In the genomic region with DNA sequence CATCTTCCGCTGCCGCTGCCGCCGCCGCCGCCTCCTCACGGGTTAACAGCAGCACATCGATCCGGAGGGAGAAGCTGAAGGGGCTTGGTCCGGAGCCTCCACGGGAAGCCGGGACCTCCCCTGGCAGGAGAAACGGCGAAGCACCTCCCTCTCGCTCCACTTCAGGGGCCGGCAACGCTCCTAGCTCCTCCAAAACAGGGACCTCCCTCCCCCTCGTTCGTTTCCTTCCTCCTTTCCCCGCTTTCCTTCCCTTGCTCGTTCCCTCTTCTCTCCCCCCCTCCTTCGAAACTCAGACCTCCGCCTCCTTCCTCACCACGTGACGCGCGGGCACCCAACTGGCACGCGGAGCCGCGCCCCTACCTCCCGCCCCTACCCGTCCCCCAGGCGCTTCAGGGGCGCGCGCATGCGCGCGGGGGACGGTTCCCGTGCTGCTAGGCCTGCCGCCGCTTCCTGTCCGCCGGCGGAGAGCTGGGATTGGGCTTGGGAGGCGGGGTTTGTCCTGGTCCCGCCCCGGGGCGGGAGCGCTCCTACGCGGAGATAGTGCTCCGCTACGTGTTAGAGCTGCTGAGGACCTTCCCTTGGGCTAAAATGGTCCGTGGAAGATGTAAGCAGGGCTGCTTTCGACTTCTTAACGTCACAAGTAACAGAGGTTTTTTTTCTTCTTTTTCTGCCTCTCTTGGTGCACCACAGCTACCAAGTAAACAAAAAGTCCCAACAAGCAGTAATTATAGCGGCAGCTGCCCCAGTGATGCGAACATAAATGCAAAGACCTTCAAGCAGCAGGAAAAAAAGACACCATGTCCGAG, we compare ENCODE assay signal across 8 cellular contexts. TPM values are rescaled to one million over a fixed set of nuclear protein-coding genes. Genes with fewer than 3 reads are reported as not detected.
DNase-seq lines count a peak whose midpoint lies in the region; ATAC-seq and TF ChIP-seq lines count a peak whose summit lies in the region.

A gene with protein sequence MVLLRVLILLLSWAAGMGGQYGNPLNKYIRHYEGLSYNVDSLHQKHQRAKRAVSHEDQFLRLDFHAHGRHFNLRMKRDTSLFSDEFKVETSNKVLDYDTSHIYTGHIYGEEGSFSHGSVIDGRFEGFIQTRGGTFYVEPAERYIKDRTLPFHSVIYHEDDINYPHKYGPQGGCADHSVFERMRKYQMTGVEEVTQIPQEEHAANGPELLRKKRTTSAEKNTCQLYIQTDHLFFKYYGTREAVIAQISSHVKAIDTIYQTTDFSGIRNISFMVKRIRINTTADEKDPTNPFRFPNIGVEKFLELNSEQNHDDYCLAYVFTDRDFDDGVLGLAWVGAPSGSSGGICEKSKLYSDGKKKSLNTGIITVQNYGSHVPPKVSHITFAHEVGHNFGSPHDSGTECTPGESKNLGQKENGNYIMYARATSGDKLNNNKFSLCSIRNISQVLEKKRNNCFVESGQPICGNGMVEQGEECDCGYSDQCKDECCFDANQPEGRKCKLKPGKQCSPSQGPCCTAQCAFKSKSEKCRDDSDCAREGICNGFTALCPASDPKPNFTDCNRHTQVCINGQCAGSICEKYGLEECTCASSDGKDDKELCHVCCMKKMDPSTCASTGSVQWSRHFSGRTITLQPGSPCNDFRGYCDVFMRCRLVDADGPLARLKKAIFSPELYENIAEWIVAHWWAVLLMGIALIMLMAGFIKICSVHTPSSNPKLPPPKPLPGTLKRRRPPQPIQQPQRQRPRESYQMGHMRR (minus strand): TSS at position 176 of the 806 bp plus-strand sequence. CDS start 173 bp downstream, at position 3.

- CTCF ChIA-PET in Panc1 (lab: Charles Lee), result interaction anchor here (0.7 to 1.0 kb wide), 7 partner anchors 8 to 504 kb away, joined by 3 to 9 read pairs (median 6); no protein-coding TSS in a partner anchor

- no peaks in the 10 kb centered on the region for H3K27me3 Mint-ChIP-seq in activated T-cell treated with anti-CD3 and anti-CD28 coated beads, Interleukin-2, amount 50 U/mL, for 4 hours (ENCODE audit: low read depth)

- H3K27me3 ChIP-seq in Panc1 (ENCODE audit: control insufficient read depth, insufficient read depth, low read length) (no peaks in the 10 kb centered on the region), muscle layer of duodenum (ENCODE audit: low read depth, low read length) (no peaks in the 10 kb centered on the region)

- in situ Hi-C loops in Panc1 (cut with HindIII; ENCODE audit: low pct_unique_long_range_greater_than_20kb, low sequenced_read_pairs), result no loop called here

- peaks cover 19% of the 10 kb centered on the region for H3K4me1 ChIP-seq in Panc1 (ENCODE audit: control insufficient read depth, insufficient read depth, low read length)
- H3K4me1 ChIP-seq in muscle layer of duodenum (ENCODE audit: control insufficient read depth in 1 of 2, insufficient read depth in 2 of 2, low read length in 2 of 2), result peaks cover 4 to 15% of the 10 kb centered on the region in 2 donors

- H3K4me3 Mint-ChIP-seq in activated T-cell treated with anti-CD3 and anti-CD28 coated beads, Interleukin-2, amount 50 U/mL, for 4 hours, result peak within 1 kb of the TSS; percentile 96

- BruUV-seq in Panc1 (replicated peaks; lab: Mats Ljungman, UMichigan), result no TSS peak

- H3K27ac ChIP-seq in Panc1 (ENCODE audit: low read length) (peak within 1 kb of the TSS; percentile 94), muscle layer of duodenum (ENCODE audit: low read length) (peak within 1 kb of the TSS; percentile 91)

- DNase-seq in DMS153 treated with DMSO at 0.1 percent for 48 hours (lab: John Stamatoyannopoulos, UW; ENCODE audit: unreplicated experiment) (peak; percentile 82), KG1 (lab: John Stamatoyannopoulos, UW) (peak; percentile 94), Panc1 (ENCODE audit: low read depth, low spot score) (peak; percentile 96)
- DNase-seq in activated T-cell treated with anti-CD3 and anti-CD28 coated beads, Interleukin-2, amount 50 U/mL, for 4 hours, result peak; percentile 98
- DNase-seq in stimulated activated CD8-positive, alpha-beta memory T cell treated with anti-CD3 and anti-CD28 coated beads, Interleukin-7, amount 100 ng/mL, for 4 hours (ENCODE audit: low read depth in 2 of 2), result peak; percentile 95 to 99

- peaks cover 2% of the 10 kb centered on the region for H3K36me3 Mint-ChIP-seq in activated T-cell treated with anti-CD3 and anti-CD28 coated beads, Interleukin-2, amount 50 U/mL, for 4 hours (ENCODE audit: insufficient read depth)

- H3K36me3 ChIP-seq in Panc1 (ENCODE audit: control insufficient read depth, insufficient read depth, low read length) (no peaks in the 10 kb centered on the region; the same call in 1 of the 2 replicates), muscle layer of duodenum (ENCODE audit: control insufficient read depth in 1 of 2, insufficient read depth in 2 of 2, low read length in 2 of 2) (no peaks in the 10 kb centered on the region)

- no peaks in the 10 kb centered on the region for H3K9me3 Mint-ChIP-seq in activated T-cell treated with anti-CD3 and anti-CD28 coated beads, Interleukin-2, amount 50 U/mL, for 4 hours

- no peak for TF ChIP-seq CTCF in Panc1 (IDR thresholded peaks at IDR 0.05)

- POLR2A ChIA-PET in Panc1 (lab: Charles Lee), result interaction anchor here (0.6 to 1.3 kb wide), 8 partner anchors 9 to 662 kb away, joined by 3 to 17 read pairs (median 9); a partner anchor contains a TSS

- no peaks in the 10 kb centered on the region for H3K9me3 ChIP-seq in Panc1 (ENCODE audit: control insufficient read depth, insufficient read depth, low read depth, low read length)
- H3K9me3 ChIP-seq in muscle layer of duodenum (ENCODE audit: control insufficient read depth in 1 of 2, low read length in 2 of 2), result no peaks in the 10 kb centered on the region

- intact Hi-C loops in Panc1 (cut with micrococcal nuclease; ENCODE audit: unreplicated experiment), result loop anchor here (10.0 kb wide), 1 partner anchor 525 kb away; no protein-coding TSS in a partner anchor

- peak within 1 kb of the TSS; percentile 82 to 86 for H3K4me3 ChIP-seq in Panc1 (ENCODE audit: low read depth in 2 of 2, low read length in 2 of 2)
- H3K4me3 ChIP-seq in muscle layer of duodenum (ENCODE audit: low read depth in 1 of 2, low read length in 2 of 2), result peak within 1 kb of the TSS; percentile 60 to 92

- H3K4me1 Mint-ChIP-seq in activated T-cell treated with anti-CD3 and anti-CD28 coated beads, Interleukin-2, amount 50 U/mL, for 4 hours (ENCODE audit: low read depth), result peaks cover 37% of the 10 kb centered on the region

- peak; percentile 83 for ATAC-seq in GM21717 (IDR thresholded peaks at IDR 0.05; ENCODE audit: unreplicated experiment)
- ATAC-seq in Panc1, result peak; percentile 97
- ATAC-seq in activated T-cell treated with anti-CD3 and anti-CD28 coated beads, Interleukin-2, amount 50 U/mL, for 4 hours, result peak; percentile 96
- peak; percentile 99 for ATAC-seq in esophagus mucosa

RNA-seq across cellular contexts. Expression of the gene that starts here (rescaled TPM):
- total RNA-seq in Panc1 (2021; ENCODE audit: unreplicated experiment), result 176 TPM
- polyA plus RNA-seq in Panc1 (2012; ENCODE audit: insufficient read length), result 148 TPM
- total RNA-seq in activated T-cell treated with anti-CD3 and anti-CD28 coated beads, Interleukin-2, amount 50 U/mL, for 4 hours, result 10 to 100 TPM; 57.0 to 60.2 (median 57.5) TPM
- total RNA-seq in esophagus mucosa, result 79.3 TPM

Comparison
In these comparisons a context has a peak if more than half of its experiments do, and no peak if none do; other contexts are left out.
1. Peak in every context shown above with its lines: DNase-seq, ATAC-seq, H3K4me3 ChIP-seq and H3K27ac ChIP-seq.